In the genomic region with DNA sequence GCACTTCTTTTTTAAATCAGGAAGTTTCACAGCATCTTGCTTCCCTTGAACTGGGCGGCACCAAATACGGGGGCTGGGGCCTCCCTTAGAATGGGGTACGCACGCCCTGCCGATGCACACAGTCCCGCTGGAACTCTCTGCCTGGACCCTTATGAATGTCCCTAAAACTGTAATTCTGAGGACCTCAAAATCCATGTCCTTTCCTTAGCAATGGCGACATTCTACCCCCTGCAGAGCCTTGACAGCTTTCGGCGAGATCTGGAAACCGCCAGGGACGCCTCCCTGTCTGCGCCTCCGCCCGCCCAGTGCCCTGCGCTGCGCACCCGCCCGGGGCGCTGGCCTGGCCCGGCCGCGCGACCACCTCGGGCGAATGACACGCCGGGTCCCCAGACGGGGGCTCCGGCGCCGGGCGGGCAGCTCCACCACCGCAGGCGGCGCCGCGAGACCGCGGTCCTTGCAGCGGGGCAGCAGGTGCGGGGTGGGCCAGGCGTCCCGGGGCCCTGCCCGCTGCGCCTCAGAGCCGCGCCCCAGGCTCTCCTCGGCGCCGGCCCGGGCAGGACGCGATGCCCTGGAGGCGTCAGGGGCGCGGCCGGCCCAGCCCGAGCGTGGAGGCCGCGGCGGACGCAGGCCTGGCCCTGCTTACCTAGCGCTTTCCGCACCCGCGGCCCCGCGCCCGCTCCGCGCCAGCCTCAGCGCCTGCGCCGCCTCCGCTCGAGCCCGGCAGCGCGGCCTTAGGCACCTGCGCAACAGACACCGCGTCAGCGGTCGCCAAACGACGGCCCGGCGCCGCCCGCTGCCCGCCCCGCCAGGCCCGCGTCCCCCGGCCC, we compare ENCODE assay signal across 1 cellular context.
TF ChIP-seq lines count a peak whose summit lies in the region.

No MANE protein-coding gene starts in this region.

TF ChIP-seq in HepG2, 621 proteins besides CTCF, POLR2A, EP300 and RAD21 (continued from another document and continues in another):
- TF ChIP-seq MTA1 (CRISPR knock-in tag; IDR thresholded peaks at IDR 0.05; ENCODE audit: borderline replicate concordance) (no peak), ZNF768 (CRISPR knock-in tag; IDR thresholded peaks at IDR 0.05) (no peak), ZNF800 (CRISPR knock-in tag; IDR thresholded peaks at IDR 0.05) (no peak), SOX6 (IDR thresholded peaks at IDR 0.05) (no peak), SOX6 (CRISPR knock-in tag; IDR thresholded peaks at IDR 0.05) (no peak), SAP130 (CRISPR knock-in tag; IDR thresholded peaks at IDR 0.05; ENCODE audit: low read depth) (no peak; the same call in 1 of the 2 replicates), SKIL (CRISPR knock-in tag; IDR thresholded peaks at IDR 0.05; ENCODE audit: borderline replicate concordance) (no peak), NCOR1 (IDR thresholded peaks at IDR 0.05; ENCODE audit: borderline replicate concordance, low read length) (no peak), HINFP (CRISPR knock-in tag; IDR thresholded peaks at IDR 0.05; ENCODE audit: low read depth) (0 out of 2 replicates have a peak, but pooled peaks have one; percentile 1), NFIC (IDR thresholded peaks at IDR 0.05; ENCODE audit: low read length) (no peak), ZFP90 (CRISPR knock-in tag; IDR thresholded peaks at IDR 0.05; ENCODE audit: borderline replicate concordance) (no peak), ZFYVE20 (CRISPR knock-in tag; IDR thresholded peaks at IDR 0.05; ENCODE audit: borderline replicate concordance, low read depth) (0 out of 2 replicates have a peak, but pooled peaks have one; percentile 30), GMEB1 (CRISPR knock-in tag; IDR thresholded peaks at IDR 0.05; ENCODE audit: borderline replicate concordance) (peak; percentile 17; the same call in 1 of the 2 replicates), RFX3 (CRISPR knock-in tag; IDR thresholded peaks at IDR 0.05) (no peak), ZNF784 (CRISPR knock-in tag; IDR thresholded peaks at IDR 0.05; ENCODE audit: borderline replicate concordance) (no peak), ELF3 (CRISPR knock-in tag; IDR thresholded peaks at IDR 0.05) (no peak), ZNF232 (CRISPR knock-in tag; IDR thresholded peaks at IDR 0.05; ENCODE audit: borderline replicate concordance) (no peak), HIVEP1 (CRISPR knock-in tag; IDR thresholded peaks at IDR 0.05) (no peak), HES4 (CRISPR knock-in tag; IDR thresholded peaks at IDR 0.05; ENCODE audit: borderline replicate concordance) (no peak), RFXAP (CRISPR knock-in tag; IDR thresholded peaks at IDR 0.05; ENCODE audit: borderline replicate concordance) (no peak), ZBTB20 (CRISPR knock-in tag; IDR thresholded peaks at IDR 0.05; ENCODE audit: borderline replicate concordance, low read depth) (0 out of 2 replicates have a peak, but pooled peaks have one; percentile 11), MYPOP (CRISPR knock-in tag; IDR thresholded peaks at IDR 0.05) (peak; percentile 67; the same call in 1 of the 2 replicates), MTF2 (CRISPR knock-in tag; IDR thresholded peaks at IDR 0.05; ENCODE audit: borderline replicate concordance) (no peak), ZNF703 (CRISPR knock-in tag; IDR thresholded peaks at IDR 0.05; ENCODE audit: borderline replicate concordance) (no peak), CHCHD3 (CRISPR knock-in tag; IDR thresholded peaks at IDR 0.05) (no peak; the same call in 1 of the 2 replicates), FOSL1 (CRISPR knock-in tag; IDR thresholded peaks at IDR 0.05; ENCODE audit: borderline replicate concordance) (no peak), HNRNPL (IDR thresholded peaks at IDR 0.05; ENCODE audit: low read depth, low read length) (no peak), HNRNPLL (IDR thresholded peaks at IDR 0.05; ENCODE audit: low read depth, low read length, poor library complexity, severe bottlenecking) (peak; percentile 81), FOSL2 (CRISPR knock-in tag; IDR thresholded peaks at IDR 0.05) (no peak), ZNF720 (CRISPR knock-in tag; IDR thresholded peaks at IDR 0.05) (no peak), ZSCAN30 (CRISPR knock-in tag; IDR thresholded peaks at IDR 0.05) (no peak), ZNF770 (CRISPR knock-in tag; IDR thresholded peaks at IDR 0.05) (peak; percentile 75), ZNF263 (CRISPR knock-in tag; IDR thresholded peaks at IDR 0.05) (no peak), SP2 (CRISPR knock-in tag; IDR thresholded peaks at IDR 0.05) (no peak), PPARG (CRISPR knock-in tag; conservative IDR thresholded peaks at IDR 0.05) (no peak), ZNF614 (CRISPR knock-in tag; IDR thresholded peaks at IDR 0.05; ENCODE audit: borderline replicate concordance) (no peak), THYN1 (CRISPR knock-in tag; IDR thresholded peaks at IDR 0.05; ENCODE audit: borderline replicate concordance, low read depth) (no peak), ZSCAN31 (CRISPR knock-in tag; IDR thresholded peaks at IDR 0.05; ENCODE audit: low read depth) (0 out of 2 replicates have a peak, but pooled peaks have one; percentile 47)
- TF ChIP-seq, protein P1, sequence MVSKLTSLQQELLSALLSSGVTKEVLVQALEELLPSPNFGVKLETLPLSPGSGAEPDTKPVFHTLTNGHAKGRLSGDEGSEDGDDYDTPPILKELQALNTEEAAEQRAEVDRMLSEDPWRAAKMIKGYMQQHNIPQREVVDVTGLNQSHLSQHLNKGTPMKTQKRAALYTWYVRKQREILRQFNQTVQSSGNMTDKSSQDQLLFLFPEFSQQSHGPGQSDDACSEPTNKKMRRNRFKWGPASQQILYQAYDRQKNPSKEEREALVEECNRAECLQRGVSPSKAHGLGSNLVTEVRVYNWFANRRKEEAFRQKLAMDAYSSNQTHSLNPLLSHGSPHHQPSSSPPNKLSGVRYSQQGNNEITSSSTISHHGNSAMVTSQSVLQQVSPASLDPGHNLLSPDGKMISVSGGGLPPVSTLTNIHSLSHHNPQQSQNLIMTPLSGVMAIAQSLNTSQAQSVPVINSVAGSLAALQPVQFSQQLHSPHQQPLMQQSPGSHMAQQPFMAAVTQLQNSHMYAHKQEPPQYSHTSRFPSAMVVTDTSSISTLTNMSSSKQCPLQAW (CRISPR knock-in tag; IDR thresholded peaks at IDR 0.05) = no peak
- TF ChIP-seq, protein P2, sequence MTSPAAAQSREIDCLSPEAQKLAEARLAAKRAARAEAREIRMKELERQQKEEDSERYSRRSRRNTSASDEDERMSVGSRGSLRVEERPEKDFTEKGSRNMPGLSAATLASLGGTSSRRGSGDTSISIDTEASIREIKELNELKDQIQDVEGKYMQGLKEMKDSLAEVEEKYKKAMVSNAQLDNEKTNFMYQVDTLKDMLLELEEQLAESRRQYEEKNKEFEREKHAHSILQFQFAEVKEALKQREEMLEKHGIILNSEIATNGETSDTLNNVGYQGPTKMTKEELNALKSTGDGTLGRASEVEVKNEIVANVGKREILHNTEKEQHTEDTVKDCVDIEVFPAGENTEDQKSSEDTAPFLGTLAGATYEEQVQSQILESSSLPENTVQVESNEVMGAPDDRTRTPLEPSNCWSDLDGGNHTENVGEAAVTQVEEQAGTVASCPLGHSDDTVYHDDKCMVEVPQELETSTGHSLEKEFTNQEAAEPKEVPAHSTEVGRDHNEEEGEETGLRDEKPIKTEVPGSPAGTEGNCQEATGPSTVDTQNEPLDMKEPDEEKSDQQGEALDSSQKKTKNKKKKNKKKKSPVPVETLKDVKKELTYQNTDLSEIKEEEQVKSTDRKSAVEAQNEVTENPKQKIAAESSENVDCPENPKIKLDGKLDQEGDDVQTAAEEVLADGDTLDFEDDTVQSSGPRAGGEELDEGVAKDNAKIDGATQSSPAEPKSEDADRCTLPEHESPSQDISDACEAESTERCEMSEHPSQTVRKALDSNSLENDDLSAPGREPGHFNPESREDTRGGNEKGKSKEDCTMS (CRISPR knock-in tag; conservative IDR thresholded peaks at IDR 0.05) = no peak
- TF ChIP-seq, protein P3, sequence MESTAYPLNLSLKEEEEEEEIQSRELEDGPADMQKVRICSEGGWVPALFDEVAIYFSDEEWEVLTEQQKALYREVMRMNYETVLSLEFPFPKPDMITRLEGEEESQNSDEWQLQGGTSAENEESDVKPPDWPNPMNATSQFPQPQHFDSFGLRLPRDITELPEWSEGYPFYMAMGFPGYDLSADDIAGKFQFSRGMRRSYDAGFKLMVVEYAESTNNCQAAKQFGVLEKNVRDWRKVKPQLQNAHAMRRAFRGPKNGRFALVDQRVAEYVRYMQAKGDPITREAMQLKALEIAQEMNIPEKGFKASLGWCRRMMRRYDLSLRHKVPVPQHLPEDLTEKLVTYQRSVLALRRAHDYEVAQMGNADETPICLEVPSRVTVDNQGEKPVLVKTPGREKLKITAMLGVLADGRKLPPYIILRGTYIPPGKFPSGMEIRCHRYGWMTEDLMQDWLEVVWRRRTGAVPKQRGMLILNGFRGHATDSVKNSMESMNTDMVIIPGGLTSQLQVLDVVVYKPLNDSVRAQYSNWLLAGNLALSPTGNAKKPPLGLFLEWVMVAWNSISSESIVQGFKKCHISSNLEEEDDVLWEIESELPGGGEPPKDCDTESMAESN (CRISPR knock-in tag; conservative IDR thresholded peaks at IDR 0.05) = 0 out of 2 replicates have a peak, but pooled peaks have one; percentile 36
